In genomic region chr1:184210048-184210447, GRCh38 we compare ENCODE assay signal across 13 cellular contexts.
DNase-seq lines count a peak whose midpoint lies in the region; ATAC-seq and TF ChIP-seq lines count a peak whose summit lies in the region.
"Had no signal": no experiment of that assay in that cellular context is flagged by ENCODE, and none has a peak within 500 bp of the region (broad histone marks: within the 10 kb centered on the region; RNA-seq: fewer than 3 reads in every experiment).

No MANE protein-coding gene starts in this region.

- peak overlapping the region; percentile 2; the same call in 1 of the 2 replicates for H2AFZ ChIP-seq in KMS-11 (ENCODE audit: low read depth)

- H3K4me1 ChIP-seq in KMS-11 (ENCODE audit: low read depth, poor library complexity, severe bottlenecking) (peaks cover 57% of the 10 kb centered on the region), esophagus muscularis mucosa (peaks cover 0 to 7% (median 2%) of the 10 kb centered on the region in 4 donors)

- no peak for ATAC-seq in HG03025 (IDR thresholded peaks at IDR 0.05; ENCODE audit: low FRiP score, unreplicated experiment)
- no peak for ATAC-seq in GM18517 (IDR thresholded peaks at IDR 0.05; ENCODE audit: unreplicated experiment)
- ATAC-seq: CD8-positive, alpha-beta T cell had no signal

- no peak for TF ChIP-seq EP300 in esophagus muscularis mucosa (IDR thresholded peaks at IDR 0.05)

- intact Hi-C loops in esophagus muscularis mucosa (cut with DNase I), result no loop called here

- H3K27ac ChIP-seq in KMS-11 (peak overlapping the region; percentile 63), esophagus muscularis mucosa (replicated peaks in 1 of 4) (no peak overlapping the region)

- H3K4me3 ChIP-seq in AG10803 (ENCODE audit: low read length), result no peak overlapping the region
- no peak overlapping the region for H3K4me3 ChIP-seq in KMS-11 (IDR thresholded peaks at IDR 0.05; ENCODE audit: insufficient read depth, low read depth, low read length)
- no peak overlapping the region for H3K4me3 ChIP-seq in esophagus muscularis mucosa

- H3K9ac ChIP-seq in KMS-11, result peak overlapping the region; percentile 7; the same call in 1 of the 2 replicates

- H3K36me3 ChIP-seq in KMS-11 (ENCODE audit: insufficient read depth) (no peaks in the 10 kb centered on the region), esophagus muscularis mucosa (no peaks in the 10 kb centered on the region)

- H3K27me3 ChIP-seq in KMS-11 (ENCODE audit: insufficient read depth, low read depth), result no peaks in the 10 kb centered on the region
- no peaks in the 10 kb centered on the region for H3K27me3 ChIP-seq in esophagus muscularis mucosa

- 0 out of 2 replicates have a peak, but pooled peaks have one; percentile 6 for TF ChIP-seq CTCF in AG10803 (conservative IDR thresholded peaks at IDR 0.05; ENCODE audit: low read length)
- no peak for TF ChIP-seq CTCF in KMS-11 (conservative IDR thresholded peaks at IDR 0.05; ENCODE audit: low read depth, low read length)
- no peak for TF ChIP-seq CTCF in esophagus muscularis mucosa (IDR thresholded peaks at IDR 0.05)

- TF ChIP-seq POLR2A in esophagus muscularis mucosa (IDR thresholded peaks at IDR 0.05; ENCODE audit: low read depth), result no peak

- no peaks in the 10 kb centered on the region for H3K9me3 ChIP-seq in esophagus muscularis mucosa

- peak overlapping the region; percentile 52 for H3K4me2 ChIP-seq in KMS-11

- DNase-seq in AG10803 (ENCODE audit: low read depth) (peak; percentile 96), esophagus muscularis mucosa (ENCODE audit: extremely low spot score) (peak; percentile 74), myocyte (ENCODE audit: low read depth) (peak; percentile 94), HuH-7 (ENCODE audit: low spot score) (no peak), cerebellar nuclear complex (lab: John Stamatoyannopoulos, UW) (no peak)
- DNase-seq: activated CD4-positive, alpha-beta T cell treated with anti-CD3 and anti-CD28 coated beads, Interleukin-2, amount 50 U/mL, for 48 hours; activated naive CD4-positive, alpha-beta T cell treated with anti-CD3 and anti-CD28 coated beads, Interleukin-2, amount 10 ng/mL, durations not matched to agents 7 days and 5 days; CD8-positive, alpha-beta T cell; hippocampal formation; NCI-H510A had no signal

- no peaks in the 10 kb centered on the region for H4K20me1 ChIP-seq in KMS-11 (ENCODE audit: insufficient read depth)

- WGBS in esophagus muscularis mucosa, result 77% methylated on average over 2 of the region's 2 CpGs

- no peaks in the 10 kb centered on the region for H3K79me2 ChIP-seq in KMS-11 (ENCODE audit: insufficient read depth, low read depth)

Comparison
In these comparisons a context has a peak if more than half of its experiments do, and no peak if none do; other contexts are left out.
1. DNase-seq: peak in AG10803 (single experiment), esophagus muscularis mucosa (single experiment) and myocyte (single experiment); none in HuH-7 (single experiment) and cerebellar nuclear complex (0 of 2).